ENCODE assay signal across 8 cellular contexts in genomic region chr15:34038404-34039179, GRCh38. TPM values are rescaled to one million over a fixed set of nuclear protein-coding genes. Genes with fewer than 3 reads are reported as not detected.
DNase-seq lines count a peak whose midpoint lies in the region; ATAC-seq, FAIRE-seq and TF ChIP-seq lines count a peak whose summit lies in the region.

No MANE protein-coding gene starts in this region.

- TF ChIP-seq POLR2A in GM15510 (IDR thresholded peaks at IDR 0.05; ENCODE audit: borderline replicate concordance, extremely low read depth, insufficient read length) = peak; percentile 88

- H3K9me3 ChIP-seq in astrocyte (ENCODE audit: insufficient read depth, low read depth, low read length) (no peaks in the 10 kb centered on the region), hepatocyte (ENCODE audit: low read depth) (no peaks in the 10 kb centered on the region)

- H3K36me3 ChIP-seq in astrocyte (ENCODE audit: insufficient read depth, low read length) (no peaks in the 10 kb centered on the region), hepatocyte (replicated peaks; ENCODE audit: insufficient read depth, low read depth) (no peaks in the 10 kb centered on the region)

- peak; percentile 81 for ATAC-seq in HG02642 (IDR thresholded peaks at IDR 0.05; ENCODE audit: poor library complexity, unreplicated experiment)

- H3K4me2 ChIP-seq in astrocyte (ENCODE audit: low read length) (peak overlapping the region; percentile 89), hepatocyte (peak overlapping the region; percentile 85)

- H3K9ac ChIP-seq in astrocyte (ENCODE audit: low read length) = peak overlapping the region; percentile 90

- peaks cover 44% of the 10 kb centered on the region for H3K79me2 ChIP-seq in astrocyte (ENCODE audit: insufficient read depth, low read length)
- H3K79me2 ChIP-seq in hepatocyte = peaks cover 19% of the 10 kb centered on the region

- H3K9me3 Mint-ChIP-seq in T-helper 2 cell treated with Interferon-gamma antibody and Interleukin-4, amounts not matched to agents 5 μg/mL and 100 μg/mL, for 36 hours = no peaks in the 10 kb centered on the region
- no peaks in the 10 kb centered on the region for H3K9me3 Mint-ChIP-seq in astrocyte (ENCODE audit: unreplicated experiment)

- TF ChIP-seq CTCF in astrocyte (IDR thresholded peaks at IDR 0.05; ENCODE audit: insufficient read depth, low read depth, low read length) (no peak), hepatocyte (IDR thresholded peaks at IDR 0.05; ENCODE audit: poor library complexity) (no peak), retinal pigment epithelial cell (conservative IDR thresholded peaks at IDR 0.05; ENCODE audit: low read depth, low read length) (no peak)

- H3K4me1 Mint-ChIP-seq in T-helper 2 cell treated with Interferon-gamma antibody and Interleukin-4, amounts not matched to agents 5 μg/mL and 100 μg/mL, for 36 hours (ENCODE audit: low read depth) = peaks cover 23% of the 10 kb centered on the region
- peaks cover 16% of the 10 kb centered on the region for H3K4me1 Mint-ChIP-seq in astrocyte (ENCODE audit: low read depth, unreplicated experiment)

- 2% methylated on average over 46 of the region's 112 CpGs for WGBS in hepatocyte (ENCODE audit: low lambda C conversion rate, missing lambda C conversion rate)

- H3K4me3 Mint-ChIP-seq in T-helper 2 cell treated with Interferon-gamma antibody and Interleukin-4, amounts not matched to agents 5 μg/mL and 100 μg/mL, for 36 hours = peak overlapping the region; percentile 89
- H3K4me3 Mint-ChIP-seq in astrocyte (ENCODE audit: unreplicated experiment) = peak overlapping the region; percentile 96

- peaks cover 13% of the 10 kb centered on the region for H3K4me1 ChIP-seq in astrocyte (ENCODE audit: insufficient read depth, low read length)
- peaks cover 16% of the 10 kb centered on the region for H3K4me1 ChIP-seq in hepatocyte (ENCODE audit: insufficient read depth)

- H3K27me3 ChIP-seq in astrocyte (ENCODE audit: insufficient read depth, low read length) = no peaks in the 10 kb centered on the region
- H3K27me3 ChIP-seq in hepatocyte = no peaks in the 10 kb centered on the region

- DNase-seq in NCI-H1105 treated with DMSO at 0.1 percent for 48 hours (lab: John Stamatoyannopoulos, UW) (peak; percentile 52), astrocyte (ENCODE audit: low read depth) (peak; percentile 67), hepatocyte (ENCODE audit: low spot score) (peak; percentile 90), retinal pigment epithelial cell (ENCODE audit: low read depth) (no peak), OCI-M2 (lab: John Stamatoyannopoulos, UW; ENCODE audit: unreplicated experiment) (no peak)
- DNase-seq in T-helper 2 cell treated with Interferon-gamma antibody and Interleukin-4, amounts not matched to agents 5 μg/mL and 100 μg/mL, for 36 hours (ENCODE audit: low spot score) = peak; percentile 69

- H3K27ac Mint-ChIP-seq in T-helper 2 cell treated with Interferon-gamma antibody and Interleukin-4, amounts not matched to agents 5 μg/mL and 100 μg/mL, for 36 hours = peak overlapping the region; percentile 94
- H3K27ac Mint-ChIP-seq in astrocyte (ENCODE audit: unreplicated experiment) = peak overlapping the region; percentile 98

- FAIRE-seq in astrocyte (lab: Jason Lieb, UNC) = no peak

- H3K27me3 Mint-ChIP-seq in T-helper 2 cell treated with Interferon-gamma antibody and Interleukin-4, amounts not matched to agents 5 μg/mL and 100 μg/mL, for 36 hours (ENCODE audit: low read depth) = no peaks in the 10 kb centered on the region
- no peaks in the 10 kb centered on the region for H3K27me3 Mint-ChIP-seq in astrocyte (ENCODE audit: low read depth, unreplicated experiment)

- H3K36me3 Mint-ChIP-seq in T-helper 2 cell treated with Interferon-gamma antibody and Interleukin-4, amounts not matched to agents 5 μg/mL and 100 μg/mL, for 36 hours (ENCODE audit: low read depth) = no peaks in the 10 kb centered on the region
- no peaks in the 10 kb centered on the region for H3K36me3 Mint-ChIP-seq in astrocyte (ENCODE audit: low read depth, unreplicated experiment)

- H3K4me3 ChIP-seq in astrocyte (ENCODE audit: insufficient read depth, low read depth, low read length) (peak overlapping the region; percentile 95), hepatocyte (peak overlapping the region; percentile 93), retinal pigment epithelial cell (ENCODE audit: low read length) (peak overlapping the region; percentile 90)

- H3K27ac ChIP-seq in astrocyte (ENCODE audit: low read depth, low read length) (peak overlapping the region; percentile 89), hepatocyte (peak overlapping the region; percentile 96)

- no peaks in the 10 kb centered on the region for H4K20me1 ChIP-seq in astrocyte (ENCODE audit: insufficient read depth, low read length)
- H4K20me1 ChIP-seq in hepatocyte (ENCODE audit: insufficient read depth, poor library complexity, severe bottlenecking) = no peaks in the 10 kb centered on the region

- H2AFZ ChIP-seq in astrocyte (ENCODE audit: low read depth, low read length) (peak overlapping the region; percentile 97), hepatocyte (peak overlapping the region; percentile 99)

- no peaks in the 10 kb centered on the region for H3K9me2 ChIP-seq in hepatocyte (replicated peaks; ENCODE audit: insufficient read depth)

RNA-seq across cellular contexts. Expression of gene AVEN, which starts 0.4 kb away (rescaled TPM):
- total RNA-seq in astrocyte (33.7 and 34.1 TPM in 2 replicates), hepatocyte (13.4 and 14.8 TPM in 2 replicates)
- polyA plus RNA-seq in hepatocyte = 15.7 and 16.4 TPM in 2 replicates

Comparison
In these comparisons a context has a peak if more than half of its experiments do, and no peak if none do; other contexts are left out.
1. DNase-seq: peak in NCI-H1105 treated with DMSO at 0.1 percent for 48 hours (single experiment), T-helper 2 cell treated with Interferon-gamma antibody and Interleukin-4, amounts not matched to agents 5 μg/mL and 100 μg/mL, for 36 hours (single experiment), astrocyte (single experiment) and hepatocyte (single experiment); none in retinal pigment epithelial cell (single experiment) and OCI-M2 (single experiment).
2. Peak in every context shown above with its lines, with median percentiles within 50 percentile points of each other: H3K4me3 ChIP-seq.